In the genomic region with DNA sequence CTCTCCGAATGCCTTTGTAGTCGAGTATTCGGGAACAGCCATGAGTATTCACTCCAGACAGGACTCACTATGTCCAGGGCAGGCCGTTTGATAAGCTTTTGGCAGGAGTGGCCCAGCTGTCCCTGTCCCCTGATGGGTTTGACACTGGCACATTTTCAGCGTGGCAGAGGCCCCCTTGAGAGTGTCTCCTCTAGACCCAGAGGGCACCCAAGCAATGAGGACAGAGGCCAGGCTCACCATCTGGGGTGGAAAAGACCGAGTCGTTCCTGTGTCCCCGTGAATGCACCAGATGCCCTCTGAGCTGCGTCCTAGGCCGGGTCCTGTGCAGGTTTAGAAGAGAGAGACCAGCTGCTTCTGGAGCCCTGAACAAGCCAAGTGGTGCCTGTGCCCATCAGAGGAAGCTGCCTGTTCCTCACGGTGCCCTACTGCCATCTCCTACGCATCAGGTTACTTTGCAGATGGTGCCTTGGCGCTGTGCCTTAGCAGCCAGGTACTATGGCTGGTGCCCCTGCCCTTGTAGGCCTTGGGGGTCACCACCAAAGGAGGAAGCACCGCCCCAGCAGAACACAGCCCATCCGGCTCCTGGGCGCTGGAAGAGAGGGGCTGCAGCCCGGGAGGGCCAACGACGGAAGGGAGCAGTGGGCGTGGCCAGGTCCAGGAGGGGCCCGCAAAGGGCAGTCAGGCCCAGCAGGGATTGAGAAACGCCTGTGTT, we compare ENCODE assay signal across 22 cellular contexts. TPM values are rescaled to one million over a fixed set of nuclear protein-coding genes. Genes with fewer than 3 reads are reported as not detected.
DNase-seq lines count a peak whose midpoint lies in the region; ATAC-seq and TF ChIP-seq lines count a peak whose summit lies in the region.
"Had no signal": no experiment of that assay in that cellular context is flagged by ENCODE, and none has a peak within 500 bp of the region (broad histone marks: within the 10 kb centered on the region; RNA-seq: fewer than 3 reads in every experiment).

No MANE protein-coding gene starts in this region.

- H3K9me3 Mint-ChIP-seq in glutamatergic neuron (ENCODE audit: unreplicated experiment) = peaks cover 1% of the 10 kb centered on the region
- H3K9me3 Mint-ChIP-seq in activated CD4-positive, alpha-beta T cell treated with anti-CD3 and anti-CD28 coated beads, Interleukin-2, amount 10 ng/mL, durations not matched to agents 7 days and 5 days = no peaks in the 10 kb centered on the region
- no peaks in the 10 kb centered on the region for H3K9me3 Mint-ChIP-seq in activated T-helper 17 cell treated with anti-CD3 and anti-CD28 coated beads, Interleukin-2, amount 50 U/mL, for 72 hours
- H3K9me3 Mint-ChIP-seq: activated naive CD4-positive, alpha-beta T cell treated with anti-CD3 and anti-CD28 coated beads for 36 hours; stimulated activated naive CD8-positive, alpha-beta T cell treated with anti-CD3 and anti-CD28 coated beads, Interleukin-15, amount 100 ng/mL, for 72 hours had no signal

- H3K79me1 ChIP-seq in neuronal stem cell (ENCODE audit: low read depth, low read length) = peaks cover 2% of the 10 kb centered on the region

- H3K27ac ChIP-seq in neuronal stem cell (replicated peaks; ENCODE audit: low read length) = no peak overlapping the region
- H3K27ac ChIP-seq: cardiac muscle cell had no signal

- WGBS in neuronal stem cell (ENCODE audit: extremely low coverage in 2 of 2, insufficient read length in 2 of 2, insufficient replicate concordance in 1 of 2), 2 donors = no CpG with 5 or more reads among the region's 22 CpGs

- no peak overlapping the region for H2BK12ac ChIP-seq in neuronal stem cell (ENCODE audit: low read length)

- H2AFZ ChIP-seq in neuronal stem cell (ENCODE audit: low read length) = no peak overlapping the region
- H2AFZ ChIP-seq: GM23248 had no signal

- no peak overlapping the region for H3K4me2 ChIP-seq in neuronal stem cell (ENCODE audit: insufficient read depth, low read length, poor library complexity, severe bottlenecking)

- peak overlapping the region; percentile 75 for H3K14ac ChIP-seq in neuronal stem cell (ENCODE audit: low read length)

- H3K27me3 Mint-ChIP-seq in glutamatergic neuron (ENCODE audit: unreplicated experiment) = peaks cover 7% of the 10 kb centered on the region
- H3K27me3 Mint-ChIP-seq in activated CD4-positive, alpha-beta T cell treated with anti-CD3 and anti-CD28 coated beads, Interleukin-2, amount 10 ng/mL, durations not matched to agents 7 days and 5 days = no peaks in the 10 kb centered on the region
- no peaks in the 10 kb centered on the region for H3K27me3 Mint-ChIP-seq in activated T-helper 17 cell treated with anti-CD3 and anti-CD28 coated beads, Interleukin-2, amount 50 U/mL, for 72 hours
- H3K27me3 Mint-ChIP-seq: stimulated activated naive CD8-positive, alpha-beta T cell treated with anti-CD3 and anti-CD28 coated beads, Interleukin-15, amount 100 ng/mL, for 72 hours had no signal

- H3K23ac ChIP-seq in neuronal stem cell (ENCODE audit: low read depth, low read length, poor library complexity) = no peak overlapping the region

- no peak overlapping the region for H2BK120ac ChIP-seq in neuronal stem cell (ENCODE audit: low read depth, low read length)

- no peaks in the 10 kb centered on the region for H3K36me3 Mint-ChIP-seq in glutamatergic neuron (ENCODE audit: unreplicated experiment)
- H3K36me3 Mint-ChIP-seq in activated CD4-positive, alpha-beta T cell treated with anti-CD3 and anti-CD28 coated beads, Interleukin-2, amount 10 ng/mL, durations not matched to agents 7 days and 5 days (ENCODE audit: low read depth) = peaks cover 8% of the 10 kb centered on the region
- H3K36me3 Mint-ChIP-seq in activated T-helper 17 cell treated with anti-CD3 and anti-CD28 coated beads, Interleukin-2, amount 50 U/mL, for 72 hours (ENCODE audit: low read depth) = peaks cover 42% of the 10 kb centered on the region

- no peak for TF ChIP-seq CTCF in glutamatergic neuron (IDR thresholded peaks at IDR 0.05; ENCODE audit: partially characterized antibody, unreplicated experiment)

- DNase-seq in DMS 273 treated with DMSO at 0.1 percent for 48 hours (lab: John Stamatoyannopoulos, UW) (peak; percentile 63), NCI-H524 treated with DMSO at 0.1 percent for 48 hours (lab: John Stamatoyannopoulos, UW) (peak; percentile 81), glutamatergic neuron (no peak), neuronal stem cell (ENCODE audit: low spot score) (no peak)
- no peak for DNase-seq in activated CD4-positive, alpha-beta T cell treated with anti-CD3 and anti-CD28 coated beads, Interleukin-2, amount 10 ng/mL, durations not matched to agents 7 days and 5 days
- DNase-seq: activated CD4-positive, CD25-positive, alpha-beta regulatory T cell; activated CD8-positive, alpha-beta T cell treated with anti-CD3 and anti-CD28 coated beads, Interleukin-2, amount 10 ng/mL, durations not matched to agents 7 days and 5 days; activated naive CD4-positive, alpha-beta T cell treated with anti-CD3 and anti-CD28 coated beads for 36 hours; amniotic stem cell; COR-L47; GM23248; NCI-H1092; NCI-H2081 treated with DMSO at 0.1 percent for 48 hours; NCI-H526 treated with DMSO at 0.1 percent for 48 hours; nucleus accumbens; stimulated activated naive CD8-positive, alpha-beta T cell treated with anti-CD3 and anti-CD28 coated beads, Interleukin-15, amount 100 ng/mL, for 72 hours had no signal

- POLR2A ChIA-PET in activated CD4-positive, alpha-beta T cell treated with anti-CD3 and anti-CD28 coated beads, Interleukin-2, amount 10 ng/mL, durations not matched to agents 7 days and 5 days (lab: Charles Lee) = no interaction called here

- CTCF ChIA-PET in activated CD4-positive, alpha-beta T cell treated with anti-CD3 and anti-CD28 coated beads, Interleukin-2, amount 10 ng/mL, durations not matched to agents 7 days and 5 days (lab: Charles Lee) = interaction anchor here (1.2 kb wide), 1 partner anchor 19 kb away, joined by 3 read pairs; no protein-coding TSS in a partner anchor

- H2AK5ac ChIP-seq in neuronal stem cell (ENCODE audit: low read depth, low read length) = peak overlapping the region; percentile 52

- H3K4me1 ChIP-seq in neuronal stem cell (ENCODE audit: control insufficient read depth in 2 of 2, insufficient read depth in 1 of 2, low read depth in 1 of 2, low read length in 2 of 2) = peaks cover 5 to 7% of the 10 kb centered on the region in 2 donors

- no peaks in the 10 kb centered on the region for H3K27me3 ChIP-seq in neuronal stem cell (ENCODE audit: control insufficient read depth in 3 of 3, insufficient read depth in 3 of 3, low read depth in 1 of 3, low read length in 3 of 3)
- H3K27me3 ChIP-seq: cardiac muscle cell, dorsolateral prefrontal cortex had no signal

- H3K18ac ChIP-seq in neuronal stem cell (ENCODE audit: low read length) = peak overlapping the region; percentile 60

- H3K4ac ChIP-seq in neuronal stem cell (ENCODE audit: low read length) = no peak overlapping the region

- peaks cover 15 to 33% of the 10 kb centered on the region in 2 donors for H3K36me3 ChIP-seq in neuronal stem cell (replicated peaks in 1 of 2; ENCODE audit: control insufficient read depth in 2 of 2, insufficient read depth in 2 of 2, low read length in 2 of 2)

- H2BK5ac ChIP-seq in neuronal stem cell (ENCODE audit: low read length) = no peak overlapping the region

- H3K4me3 ChIP-seq in neuronal stem cell (ENCODE audit: low read length in 2 of 2) = peak overlapping the region in 1 of 2 donors; percentile 15
- H3K4me3 ChIP-seq: cardiac muscle cell, dorsolateral prefrontal cortex, GM23248 had no signal

- peak overlapping the region; percentile 17 for H3K27ac Mint-ChIP-seq in glutamatergic neuron (ENCODE audit: unreplicated experiment)
- no peak overlapping the region for H3K27ac Mint-ChIP-seq in activated CD4-positive, alpha-beta T cell treated with anti-CD3 and anti-CD28 coated beads, Interleukin-2, amount 10 ng/mL, durations not matched to agents 7 days and 5 days
- H3K27ac Mint-ChIP-seq in activated T-helper 17 cell treated with anti-CD3 and anti-CD28 coated beads, Interleukin-2, amount 50 U/mL, for 72 hours = no peak overlapping the region
- H3K27ac Mint-ChIP-seq: activated naive CD4-positive, alpha-beta T cell treated with anti-CD3 and anti-CD28 coated beads for 36 hours; stimulated activated naive CD8-positive, alpha-beta T cell treated with anti-CD3 and anti-CD28 coated beads, Interleukin-15, amount 100 ng/mL, for 72 hours had no signal

- peak overlapping the region; percentile 50 for H3K9ac ChIP-seq in neuronal stem cell (ENCODE audit: low read depth, low read length, poor library complexity)
- H3K9ac ChIP-seq: GM23248 had no signal

- H3K4me1 Mint-ChIP-seq in glutamatergic neuron (ENCODE audit: low read depth, unreplicated experiment) = peaks cover 38% of the 10 kb centered on the region
- H3K4me1 Mint-ChIP-seq in activated CD4-positive, alpha-beta T cell treated with anti-CD3 and anti-CD28 coated beads, Interleukin-2, amount 10 ng/mL, durations not matched to agents 7 days and 5 days = peaks cover 7% of the 10 kb centered on the region
- H3K4me1 Mint-ChIP-seq in activated T-helper 17 cell treated with anti-CD3 and anti-CD28 coated beads, Interleukin-2, amount 50 U/mL, for 72 hours = no peaks in the 10 kb centered on the region
- H3K4me1 Mint-ChIP-seq: stimulated activated naive CD8-positive, alpha-beta T cell treated with anti-CD3 and anti-CD28 coated beads, Interleukin-15, amount 100 ng/mL, for 72 hours had no signal

- H3K4me3 Mint-ChIP-seq in glutamatergic neuron (ENCODE audit: unreplicated experiment) = no peak overlapping the region
- H3K4me3 Mint-ChIP-seq in activated CD4-positive, alpha-beta T cell treated with anti-CD3 and anti-CD28 coated beads, Interleukin-2, amount 10 ng/mL, durations not matched to agents 7 days and 5 days = no peak overlapping the region
- H3K4me3 Mint-ChIP-seq in activated T-helper 17 cell treated with anti-CD3 and anti-CD28 coated beads, Interleukin-2, amount 50 U/mL, for 72 hours = no peak overlapping the region
- H3K4me3 Mint-ChIP-seq: activated CD8-positive, alpha-beta T cell treated with anti-CD3 and anti-CD28 coated beads, Interleukin-2, amount 10 ng/mL, durations not matched to agents 7 days and 5 days; activated naive CD4-positive, alpha-beta T cell treated with anti-CD3 and anti-CD28 coated beads for 36 hours; stimulated activated naive CD8-positive, alpha-beta T cell treated with anti-CD3 and anti-CD28 coated beads, Interleukin-15, amount 100 ng/mL, for 72 hours had no signal

- peak overlapping the region; percentile 31 for H2BK15ac ChIP-seq in neuronal stem cell (ENCODE audit: low read length)

- H4K8ac ChIP-seq in neuronal stem cell (ENCODE audit: low read depth, low read length) = no peak overlapping the region

- peaks cover 0 to 2% of the 10 kb centered on the region in 2 donors for H3K9me3 ChIP-seq in neuronal stem cell (replicated peaks in 1 of 2; ENCODE audit: control insufficient read depth in 2 of 2, insufficient read depth in 1 of 2, low read depth in 1 of 2, low read length in 2 of 2)

- no peak overlapping the region for H4K91ac ChIP-seq in neuronal stem cell (ENCODE audit: low read depth, low read length, poor library complexity)

- ATAC-seq in HG03342 (IDR thresholded peaks at IDR 0.05; ENCODE audit: unreplicated experiment) (no peak), GM18858 (IDR thresholded peaks at IDR 0.05; ENCODE audit: unreplicated experiment) (no peak)
- no peak for ATAC-seq in activated T-helper 17 cell treated with anti-CD3 and anti-CD28 coated beads, Interleukin-2, amount 50 U/mL, for 72 hours (replicated peaks)
- ATAC-seq: activated CD8-positive, alpha-beta T cell treated with anti-CD3 and anti-CD28 coated beads, Interleukin-2, amount 10 ng/mL, durations not matched to agents 7 days and 5 days; HepG2; stimulated activated naive CD8-positive, alpha-beta T cell treated with anti-CD3 and anti-CD28 coated beads, Interleukin-15, amount 100 ng/mL, for 72 hours had no signal

RNA-seq across cellular contexts. Expression of a gene that starts 42.4 kb away (rescaled TPM):
- total RNA-seq in glutamatergic neuron (ENCODE audit: unreplicated experiment) = 38.0 TPM
- 7.6 TPM for polyA plus RNA-seq in neuronal stem cell (2013, experiment 1 of 2)
- 7.2 TPM for polyA plus RNA-seq in neuronal stem cell (2013, experiment 2 of 2)
- 10 to 100 TPM; 13.3 to 13.6 TPM for total RNA-seq in activated CD4-positive, alpha-beta T cell treated with anti-CD3 and anti-CD28 coated beads, Interleukin-2, amount 10 ng/mL, durations not matched to agents 7 days and 5 days
- total RNA-seq in activated T-helper 17 cell treated with anti-CD3 and anti-CD28 coated beads, Interleukin-2, amount 50 U/mL, for 72 hours = 10 to 100 TPM; 22.0 to 33.5 TPM

RNA-seq across cellular contexts. Expression of a gene that starts 42.5 kb away (rescaled TPM):
- 475 TPM for total RNA-seq in glutamatergic neuron (ENCODE audit: unreplicated experiment)
- 3,244 TPM for polyA plus RNA-seq in neuronal stem cell (2013, experiment 1 of 2)
- 3,233 TPM for polyA plus RNA-seq in neuronal stem cell (2013, experiment 2 of 2)
- 1,000 to 10,000 TPM; 1,186 to 1,386 TPM for total RNA-seq in activated CD4-positive, alpha-beta T cell treated with anti-CD3 and anti-CD28 coated beads, Interleukin-2, amount 10 ng/mL, durations not matched to agents 7 days and 5 days
- 1,000 to 10,000 TPM; 1,178 to 1,829 TPM for total RNA-seq in activated T-helper 17 cell treated with anti-CD3 and anti-CD28 coated beads, Interleukin-2, amount 50 U/mL, for 72 hours

Comparison
In these comparisons a context has a peak if more than half of its experiments do, and no peak if none do; other contexts are left out.
1. DNase-seq: peak in DMS 273 treated with DMSO at 0.1 percent for 48 hours (single experiment) and NCI-H524 treated with DMSO at 0.1 percent for 48 hours (single experiment); none in glutamatergic neuron (single experiment), neuronal stem cell (single experiment) and activated CD4-positive, alpha-beta T cell treated with anti-CD3 and anti-CD28 coated beads, Interleukin-2, amount 10 ng/mL, durations not matched to agents 7 days and 5 days (single experiment).